Comparison of ENCODE assay signal across 17 cellular contexts in genomic region chr20:56808119-56808725, GRCh38.
DNase-seq lines count a peak whose midpoint lies in the region; ATAC-seq and TF ChIP-seq lines count a peak whose summit lies in the region.
"Had no signal": no experiment of that assay in that cellular context is flagged by ENCODE, and none has a peak within 500 bp of the region (broad histone marks: within the 10 kb centered on the region; RNA-seq: fewer than 3 reads in every experiment).

No MANE protein-coding gene starts in this region.

- H3K4ac ChIP-seq in neuronal stem cell (ENCODE audit: low read length): no peak overlapping the region

- H3K36me3 ChIP-seq in H7 (replicated peaks; ENCODE audit: control insufficient read depth, insufficient read depth, low read length) (no peaks in the 10 kb centered on the region), colonic mucosa (no peaks in the 10 kb centered on the region), hepatocyte (replicated peaks; ENCODE audit: insufficient read depth, low read depth) (no peaks in the 10 kb centered on the region), neuronal stem cell (replicated peaks in 1 of 2; ENCODE audit: control insufficient read depth in 2 of 2, insufficient read depth in 2 of 2, low read length in 2 of 2) (no peaks in the 10 kb centered on the region), upper lobe of left lung (no peaks in the 10 kb centered on the region)
- H3K36me3 ChIP-seq: SJSA1 had no signal

- H4K8ac ChIP-seq in neuronal stem cell (ENCODE audit: low read depth, low read length): no peak overlapping the region

- TF ChIP-seq CTCF in colonic mucosa (IDR thresholded peaks at IDR 0.05) (no peak), hepatocyte (IDR thresholded peaks at IDR 0.05; ENCODE audit: poor library complexity) (no peak), upper lobe of left lung (IDR thresholded peaks at IDR 0.05) (no peak)

- no peak overlapping the region for H2BK12ac ChIP-seq in neuronal stem cell (ENCODE audit: low read length)

- H4K20me1 ChIP-seq in hepatocyte (ENCODE audit: insufficient read depth, poor library complexity, severe bottlenecking): no peaks in the 10 kb centered on the region

- H4K91ac ChIP-seq in neuronal stem cell (ENCODE audit: low read depth, low read length, poor library complexity): no peak overlapping the region

- H2AK5ac ChIP-seq in neuronal stem cell (ENCODE audit: low read depth, low read length): peak overlapping the region; percentile 47

- H3K9ac ChIP-seq in colonic mucosa (ENCODE audit: low read depth in 2 of 2, low read length in 2 of 2) (no peak overlapping the region), neuronal stem cell (ENCODE audit: low read depth, low read length, poor library complexity) (no peak overlapping the region)

- H3K9me2 ChIP-seq in hepatocyte (replicated peaks; ENCODE audit: insufficient read depth): no peaks in the 10 kb centered on the region

- no peaks in the 10 kb centered on the region for H3K79me2 ChIP-seq in hepatocyte

- H3K18ac ChIP-seq in neuronal stem cell (ENCODE audit: low read length): peak overlapping the region; percentile 29

- H3K4me1 ChIP-seq in colonic mucosa (no peaks in the 10 kb centered on the region), hepatocyte (ENCODE audit: insufficient read depth) (peaks cover 2% of the 10 kb centered on the region), neuronal stem cell (ENCODE audit: control insufficient read depth in 2 of 2, insufficient read depth in 1 of 2, low read depth in 1 of 2, low read length in 2 of 2) (peaks cover 8 to 27% of the 10 kb centered on the region in 2 donors), upper lobe of left lung (no peaks in the 10 kb centered on the region)

- no peak for TF ChIP-seq POLR2A in upper lobe of left lung (IDR thresholded peaks at IDR 0.05)

- H3K23ac ChIP-seq in neuronal stem cell (ENCODE audit: low read depth, low read length, poor library complexity): no peak overlapping the region

- WGBS in hepatocyte (ENCODE audit: low lambda C conversion rate, missing lambda C conversion rate): 45% methylated on average over 10 of the region's 10 CpGs
- no CpG with 5 or more reads among the region's 10 CpGs for WGBS in neuronal stem cell (ENCODE audit: extremely low coverage in 2 of 2, insufficient read length in 2 of 2, insufficient replicate concordance in 1 of 2), 2 donors
- WGBS in upper lobe of left lung, 2 donors: 29 to 33% methylated on average over 9 to 10 of the region's 10 CpGs

- H2AFZ ChIP-seq in hepatocyte: peak overlapping the region; percentile 25
- H2AFZ ChIP-seq in neuronal stem cell (ENCODE audit: low read length): no peak overlapping the region

- no peaks in the 10 kb centered on the region for H3K79me1 ChIP-seq in neuronal stem cell (ENCODE audit: low read depth, low read length)

- peak overlapping the region; percentile 55 for H3K27ac ChIP-seq in colonic mucosa
- peak overlapping the region; percentile 63 for H3K27ac ChIP-seq in hepatocyte
- H3K27ac ChIP-seq in neuronal stem cell (replicated peaks; ENCODE audit: low read length): no peak overlapping the region
- H3K27ac ChIP-seq in upper lobe of left lung: no peak overlapping the region
- H3K27ac ChIP-seq: SJSA1 had no signal

- ATAC-seq in upper lobe of left lung (ENCODE audit: low FRiP score in 2 of 2): no peak
- ATAC-seq in Right ventricle myocardium superior (ENCODE audit: poor library complexity): no peak

- H3K9me3 ChIP-seq in colonic mucosa (no peaks in the 10 kb centered on the region), hepatocyte (ENCODE audit: low read depth) (no peaks in the 10 kb centered on the region), neuronal stem cell (replicated peaks in 1 of 2; ENCODE audit: control insufficient read depth in 2 of 2, insufficient read depth in 1 of 2, low read depth in 1 of 2, low read length in 2 of 2) (no peaks in the 10 kb centered on the region), upper lobe of left lung (no peaks in the 10 kb centered on the region)
- H3K9me3 ChIP-seq: SJSA1 had no signal

- H3K4me3 ChIP-seq in H7 (ENCODE audit: insufficient read depth, low read depth, low read length) (no peak overlapping the region), colonic mucosa (no peak overlapping the region), hepatocyte (no peak overlapping the region), neuronal stem cell (ENCODE audit: low read length in 2 of 2) (no peak overlapping the region), upper lobe of left lung (no peak overlapping the region)
- H3K4me3 ChIP-seq: SJSA1 had no signal

- H3K4me2 ChIP-seq in hepatocyte (peak overlapping the region; percentile 46), neuronal stem cell (ENCODE audit: insufficient read depth, low read length, poor library complexity, severe bottlenecking) (no peak overlapping the region)

- H3K14ac ChIP-seq in neuronal stem cell (ENCODE audit: low read length): no peak overlapping the region

- no peak for TF ChIP-seq EP300 in upper lobe of left lung (IDR thresholded peaks at IDR 0.05)

- peak overlapping the region; percentile 19 for H2BK5ac ChIP-seq in neuronal stem cell (ENCODE audit: low read length)

- no peak overlapping the region for H2BK120ac ChIP-seq in neuronal stem cell (ENCODE audit: low read depth, low read length)

- intact Hi-C loops in colonic mucosa (cut with DNase I): no loop called here
- intact Hi-C loops in Right ventricle myocardium superior (cut with DNase I): no loop called here

- H3K27me3 ChIP-seq in H7 (ENCODE audit: control insufficient read depth, insufficient read depth, low read length) (peaks cover 3% of the 10 kb centered on the region), colonic mucosa (no peaks in the 10 kb centered on the region), hepatocyte (no peaks in the 10 kb centered on the region), neuronal stem cell (ENCODE audit: control insufficient read depth in 3 of 3, insufficient read depth in 3 of 3, low read depth in 1 of 3, low read length in 3 of 3) (peaks cover 0 to 16% (median 0%) of the 10 kb centered on the region in 3 experiments), upper lobe of left lung (no peaks in the 10 kb centered on the region)

- DNase-seq in H7 (peak; percentile 60), colonic mucosa (peak; percentile 54), hepatocyte (ENCODE audit: low spot score) (no peak), neuronal stem cell (ENCODE audit: low spot score) (no peak), upper lobe of left lung (no peak), SKM-1 treated with dmso at 0.1 percent for 144 hours (lab: John Stamatoyannopoulos, UW; ENCODE audit: unreplicated experiment) (no peak), Right ventricle myocardium superior (no peak), AML-193 (lab: John Stamatoyannopoulos, UW) (no peak)
- DNase-seq: DMS 273 treated with DMSO at 0.1 percent for 48 hours, GF-D8, GOT3, HFFc6, NCI-H187, NCI-H69, OCI-M1, RPMI8226 had no signal

- H2BK15ac ChIP-seq in neuronal stem cell (ENCODE audit: low read length): peak overlapping the region; percentile 24

Comparison
In these comparisons a context has a peak if more than half of its experiments do, and no peak if none do; other contexts are left out.
1. DNase-seq: peak in H7 (single experiment) and colonic mucosa (single experiment); none in hepatocyte (single experiment), neuronal stem cell (single experiment), upper lobe of left lung (0 of 2), SKM-1 treated with dmso at 0.1 percent for 144 hours (single experiment), Right ventricle myocardium superior (single experiment) and AML-193 (0 of 2).
2. H3K27ac ChIP-seq: peak in colonic mucosa (single experiment) and hepatocyte (single experiment); none in neuronal stem cell (single experiment) and upper lobe of left lung (0 of 4).